16 cellular contexts compared by ENCODE assay signal in the genomic region with DNA sequence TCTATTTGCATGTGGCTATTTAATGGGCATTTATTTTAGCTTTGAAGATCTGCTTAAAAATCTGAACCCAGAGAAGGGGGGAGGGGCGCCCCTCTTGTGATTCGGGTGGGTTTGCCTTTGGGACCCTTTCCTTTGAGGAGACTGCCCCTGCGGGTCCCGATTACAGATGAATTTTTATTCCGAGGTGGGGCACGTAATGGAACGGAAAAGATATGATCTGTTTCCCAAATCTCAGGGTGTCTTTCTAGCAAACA. TPM values are rescaled to one million over a fixed set of nuclear protein-coding genes. Genes with fewer than 3 reads are reported as not detected.
DNase-seq lines count a peak whose midpoint lies in the region; ATAC-seq and TF ChIP-seq lines count a peak whose summit lies in the region.
"Had no signal": no experiment of that assay in that cellular context is flagged by ENCODE, and none has a peak within 500 bp of the region (broad histone marks: within the 10 kb centered on the region; RNA-seq: fewer than 3 reads in every experiment).

No MANE protein-coding gene starts in this region.

- peak overlapping the region; percentile 30 for H3K4me3 ChIP-seq in MG63

- H3K36me3 Mint-ChIP-seq in T-helper 2 cell treated with Interferon-gamma antibody and Interleukin-4, amounts not matched to agents 5 μg/mL and 100 μg/mL, for 36 hours (ENCODE audit: low read depth): peaks cover 5% of the 10 kb centered on the region
- peaks cover 2% of the 10 kb centered on the region for H3K36me3 Mint-ChIP-seq in chondrocyte (ENCODE audit: low read depth)
- no peaks in the 10 kb centered on the region for H3K36me3 Mint-ChIP-seq in neural crest cell (ENCODE audit: low read depth)

- TF ChIP-seq CTCF in chondrocyte (IDR thresholded peaks at IDR 0.05) (no peak), neural crest cell (conservative IDR thresholded peaks at IDR 0.05) (no peak)

- H3K27me3 Mint-ChIP-seq in T-helper 2 cell treated with Interferon-gamma antibody and Interleukin-4, amounts not matched to agents 5 μg/mL and 100 μg/mL, for 36 hours (ENCODE audit: low read depth): peaks cover 83% of the 10 kb centered on the region
- peaks cover 62% of the 10 kb centered on the region for H3K27me3 Mint-ChIP-seq in chondrocyte (ENCODE audit: low read depth)
- H3K27me3 Mint-ChIP-seq in neural crest cell (ENCODE audit: low read depth): peaks cover 95% of the 10 kb centered on the region

- peaks cover 6% of the 10 kb centered on the region for H3K9me3 Mint-ChIP-seq in T-helper 2 cell treated with Interferon-gamma antibody and Interleukin-4, amounts not matched to agents 5 μg/mL and 100 μg/mL, for 36 hours
- H3K9me3 Mint-ChIP-seq in chondrocyte (ENCODE audit: low read depth) (no peaks in the 10 kb centered on the region), neural crest cell (no peaks in the 10 kb centered on the region)

- no peak for ATAC-seq in GM21528 (IDR thresholded peaks at IDR 0.05; ENCODE audit: low FRiP score, unreplicated experiment)
- ATAC-seq: activated naive CD4-positive, alpha-beta T cell treated with anti-CD3 and anti-CD28 coated beads, Interleukin-2, amount 50 U/mL, for 72 hours had no signal

- no peaks in the 10 kb centered on the region for H3K27me3 ChIP-seq in MG63

- H3K36me3 ChIP-seq in MG63: no peaks in the 10 kb centered on the region
- H3K36me3 ChIP-seq: tibial nerve had no signal

- H3K9me3 ChIP-seq in MG63: no peaks in the 10 kb centered on the region
- H3K9me3 ChIP-seq: tibial nerve had no signal

- H3K4me3 Mint-ChIP-seq in T-helper 2 cell treated with Interferon-gamma antibody and Interleukin-4, amounts not matched to agents 5 μg/mL and 100 μg/mL, for 36 hours: no peak overlapping the region
- H3K4me3 Mint-ChIP-seq in chondrocyte (ENCODE audit: unreplicated experiment) (peak overlapping the region; percentile 16), neural crest cell (peak overlapping the region; percentile 56)
- H3K4me3 Mint-ChIP-seq: CD4-positive, alpha-beta T cell had no signal

- H3K27ac Mint-ChIP-seq in T-helper 2 cell treated with Interferon-gamma antibody and Interleukin-4, amounts not matched to agents 5 μg/mL and 100 μg/mL, for 36 hours: peak overlapping the region; percentile 82
- H3K27ac Mint-ChIP-seq in chondrocyte (ENCODE audit: unreplicated experiment) (no peak overlapping the region), neural crest cell (ENCODE audit: unreplicated experiment) (no peak overlapping the region)
- H3K27ac Mint-ChIP-seq: activated naive CD4-positive, alpha-beta T cell treated with anti-CD3 and anti-CD28 coated beads, Interleukin-2, amount 50 U/mL, for 72 hours; CD4-positive, alpha-beta T cell had no signal

- no peak for DNase-seq in T-helper 2 cell treated with Interferon-gamma antibody and Interleukin-4, amounts not matched to agents 5 μg/mL and 100 μg/mL, for 36 hours (ENCODE audit: low spot score)
- DNase-seq in T-helper 2 cell (no peak), MG63 (no peak), chondrocyte (ENCODE audit: low spot score) (no peak), neural crest cell (ENCODE audit: low read depth, low spot score) (no peak), SHP77 treated with DMSO at 0.1 percent for 48 hours (lab: John Stamatoyannopoulos, UW) (no peak)
- DNase-seq in activated naive CD4-positive, alpha-beta T cell (lab: John Stamatoyannopoulos, UW): no peak
- DNase-seq: CD4-positive, alpha-beta T cell; DND-41; mesenchymal stem cell; NCI-H187 treated with DMSO at 0.1 percent for 48 hours; NCI-H446; stimulated activated CD4-positive, alpha-beta T cell treated with anti-CD3 and anti-CD28 coated beads, Interleukin-1b, Interleukin-23, amount 100 ng/mL, for 48 hours had no signal

- H3K4me1 Mint-ChIP-seq in T-helper 2 cell treated with Interferon-gamma antibody and Interleukin-4, amounts not matched to agents 5 μg/mL and 100 μg/mL, for 36 hours (ENCODE audit: low read depth): peaks cover 4% of the 10 kb centered on the region
- peaks cover 19% of the 10 kb centered on the region for H3K4me1 Mint-ChIP-seq in chondrocyte (ENCODE audit: low read depth)
- H3K4me1 Mint-ChIP-seq in neural crest cell: peaks cover 56% of the 10 kb centered on the region

RNA-seq across cellular contexts. Expression of a gene that starts 30.9 kb away (rescaled TPM):
- 9.5 and 14.8 TPM in 2 replicates for total RNA-seq in MG63 (2014; rRNA removed; shearing (Covaris generic); ENCODE audit: low replicate concordance)
- total RNA-seq in chondrocyte: 0.74 to 26.6 TPM (median 1.4 TPM) in 3 replicates
- total RNA-seq in neural crest cell: 8.2 and 9.6 TPM in 2 replicates
